In the genomic region with DNA sequence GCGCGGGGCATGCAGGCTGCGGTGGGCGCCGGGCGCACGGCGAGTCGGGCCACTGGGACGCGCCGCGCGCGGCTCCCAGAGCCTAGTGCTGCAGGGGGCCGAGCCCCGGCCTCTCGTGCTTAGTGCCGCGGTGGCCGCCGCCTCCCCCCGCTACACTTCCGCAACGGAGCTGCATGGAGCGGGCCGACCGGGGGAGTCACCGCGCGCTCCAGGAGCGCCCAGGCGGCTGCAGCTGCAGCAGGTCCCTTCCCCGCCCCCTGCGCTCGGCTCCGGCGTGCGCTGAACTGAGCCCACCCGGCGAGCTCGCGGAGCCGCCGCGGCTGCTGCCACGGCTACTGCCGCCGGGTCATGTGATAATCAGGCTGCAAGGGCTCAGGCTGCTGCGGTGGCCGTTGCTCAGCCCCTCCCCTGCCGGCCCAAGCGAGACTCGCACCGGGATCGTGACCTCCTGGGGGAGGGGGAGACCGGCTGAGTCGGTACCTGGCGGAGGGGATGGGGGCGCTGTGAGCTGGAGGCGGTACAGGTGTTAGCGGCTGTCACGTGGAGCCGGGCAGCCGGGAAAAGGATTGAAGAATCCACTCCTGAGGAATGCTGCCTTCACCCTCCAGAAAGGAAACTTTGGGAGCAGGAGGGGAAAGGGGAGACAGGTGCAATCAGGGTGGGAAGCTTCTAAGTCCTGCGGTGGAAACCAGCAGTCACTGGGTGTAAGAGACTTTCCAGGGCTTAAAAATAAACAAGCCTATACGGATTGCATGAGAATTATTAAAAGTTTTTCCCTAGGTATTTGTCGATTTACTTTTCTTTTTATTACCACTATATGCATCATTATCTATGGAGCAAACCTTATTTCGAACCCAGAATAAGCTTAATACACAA, we compare ENCODE assay signal across 8 cellular contexts. TPM values are rescaled to one million over a fixed set of nuclear protein-coding genes. Genes with fewer than 3 reads are reported as not detected.
DNase-seq lines count a peak whose midpoint lies in the region; ATAC-seq and TF ChIP-seq lines count a peak whose summit lies in the region.

A gene with protein sequence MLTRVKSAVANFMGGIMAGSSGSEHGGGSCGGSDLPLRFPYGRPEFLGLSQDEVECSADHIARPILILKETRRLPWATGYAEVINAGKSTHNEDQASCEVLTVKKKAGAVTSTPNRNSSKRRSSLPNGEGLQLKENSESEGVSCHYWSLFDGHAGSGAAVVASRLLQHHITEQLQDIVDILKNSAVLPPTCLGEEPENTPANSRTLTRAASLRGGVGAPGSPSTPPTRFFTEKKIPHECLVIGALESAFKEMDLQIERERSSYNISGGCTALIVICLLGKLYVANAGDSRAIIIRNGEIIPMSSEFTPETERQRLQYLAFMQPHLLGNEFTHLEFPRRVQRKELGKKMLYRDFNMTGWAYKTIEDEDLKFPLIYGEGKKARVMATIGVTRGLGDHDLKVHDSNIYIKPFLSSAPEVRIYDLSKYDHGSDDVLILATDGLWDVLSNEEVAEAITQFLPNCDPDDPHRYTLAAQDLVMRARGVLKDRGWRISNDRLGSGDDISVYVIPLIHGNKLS (minus strand): TSS at position 352 of the 876 bp plus-strand sequence. CDS start 414 bp downstream, outside the sequence.

- H3K9me3 Mint-ChIP-seq in activated naive CD4-positive, alpha-beta T cell treated with anti-CD3 and anti-CD28 coated beads, Interleukin-2, amount 10 ng/mL, durations not matched to agents 7 days and 5 days, result no peaks in the 10 kb centered on the region
- H3K9me3 Mint-ChIP-seq in glutamatergic neuron (ENCODE audit: unreplicated experiment), result peaks cover 1% of the 10 kb centered on the region

- H3K36me3 ChIP-seq in neuron (ENCODE audit: insufficient read depth, low read length), result no peaks in the 10 kb centered on the region

- DNase-seq in DMS53 treated with DMSO at 0.1 percent for 48 hours (lab: John Stamatoyannopoulos, UW; ENCODE audit: unreplicated experiment), result peak; percentile 87
- DNase-seq in NCI-H748 treated with DMSO at 0.1 percent for 48 hours (lab: John Stamatoyannopoulos, UW), result peak; percentile 84
- DNase-seq in activated naive CD4-positive, alpha-beta T cell treated with anti-CD3 and anti-CD28 coated beads, Interleukin-2, amount 10 ng/mL, durations not matched to agents 7 days and 5 days, result peak; percentile 54
- peak; percentile 85 for DNase-seq in glutamatergic neuron
- no peak for DNase-seq in amniotic stem cell (lab: John Stamatoyannopoulos, UW)

- peak; percentile 58 for ATAC-seq in GM19468 (IDR thresholded peaks at IDR 0.05; ENCODE audit: extremely low read depth, unreplicated experiment)
- ATAC-seq in HG03558 (IDR thresholded peaks at IDR 0.05; ENCODE audit: extremely low read depth, unreplicated experiment), result peak; percentile 55

- TF ChIP-seq CTCF in glutamatergic neuron (IDR thresholded peaks at IDR 0.05; ENCODE audit: partially characterized antibody, unreplicated experiment), result peak; percentile 78

- peaks cover 13% of the 10 kb centered on the region for H3K4me1 Mint-ChIP-seq in activated naive CD4-positive, alpha-beta T cell treated with anti-CD3 and anti-CD28 coated beads, Interleukin-2, amount 10 ng/mL, durations not matched to agents 7 days and 5 days
- H3K4me1 Mint-ChIP-seq in glutamatergic neuron (ENCODE audit: low read depth, unreplicated experiment), result peaks cover 4% of the 10 kb centered on the region

- no peaks in the 10 kb centered on the region for H3K27me3 ChIP-seq in neuron (ENCODE audit: insufficient read depth, low read length)

- no peaks in the 10 kb centered on the region for H3K9me3 ChIP-seq in neuron (ENCODE audit: low read length)

- no peak within 1 kb of the TSS for H3K27ac Mint-ChIP-seq in activated naive CD4-positive, alpha-beta T cell treated with anti-CD3 and anti-CD28 coated beads, Interleukin-2, amount 10 ng/mL, durations not matched to agents 7 days and 5 days
- H3K27ac Mint-ChIP-seq in glutamatergic neuron (ENCODE audit: unreplicated experiment), result peak within 1 kb of the TSS; percentile 10

- peak within 1 kb of the TSS; percentile 73 for H3K4me3 ChIP-seq in neuron (ENCODE audit: low read length)

- peak within 1 kb of the TSS; percentile 99 for H2AFZ ChIP-seq in neuron (ENCODE audit: low read depth, low read length)

- peak within 1 kb of the TSS; percentile 78 for H3K4me3 Mint-ChIP-seq in activated naive CD4-positive, alpha-beta T cell treated with anti-CD3 and anti-CD28 coated beads, Interleukin-2, amount 10 ng/mL, durations not matched to agents 7 days and 5 days
- peak within 1 kb of the TSS; percentile 87 for H3K4me3 Mint-ChIP-seq in glutamatergic neuron (ENCODE audit: unreplicated experiment)

- peaks cover 50% of the 10 kb centered on the region for H3K27me3 Mint-ChIP-seq in activated naive CD4-positive, alpha-beta T cell treated with anti-CD3 and anti-CD28 coated beads, Interleukin-2, amount 10 ng/mL, durations not matched to agents 7 days and 5 days
- peaks cover 4% of the 10 kb centered on the region for H3K27me3 Mint-ChIP-seq in glutamatergic neuron (ENCODE audit: unreplicated experiment)

- H3K36me3 Mint-ChIP-seq in activated naive CD4-positive, alpha-beta T cell treated with anti-CD3 and anti-CD28 coated beads, Interleukin-2, amount 10 ng/mL, durations not matched to agents 7 days and 5 days, result peaks cover 4% of the 10 kb centered on the region
- H3K36me3 Mint-ChIP-seq in glutamatergic neuron (ENCODE audit: unreplicated experiment), result no peaks in the 10 kb centered on the region

- peaks cover 9% of the 10 kb centered on the region for H3K4me1 ChIP-seq in neuron (ENCODE audit: insufficient read depth, low read length)

- CTCF ChIA-PET in activated naive CD4-positive, alpha-beta T cell treated with anti-CD3 and anti-CD28 coated beads, Interleukin-2, amount 10 ng/mL, durations not matched to agents 7 days and 5 days (lab: Charles Lee), result interaction anchor here (0.6 to 1.8 kb wide), 3 partner anchors 17 to 905 kb away, joined by 3 to 5 read pairs (median 4); no protein-coding TSS in a partner anchor

RNA-seq across cellular contexts. Expression of the gene that starts here (rescaled TPM):
- total RNA-seq in glutamatergic neuron (ENCODE audit: unreplicated experiment), result 6.3 TPM
